In the genomic region with DNA sequence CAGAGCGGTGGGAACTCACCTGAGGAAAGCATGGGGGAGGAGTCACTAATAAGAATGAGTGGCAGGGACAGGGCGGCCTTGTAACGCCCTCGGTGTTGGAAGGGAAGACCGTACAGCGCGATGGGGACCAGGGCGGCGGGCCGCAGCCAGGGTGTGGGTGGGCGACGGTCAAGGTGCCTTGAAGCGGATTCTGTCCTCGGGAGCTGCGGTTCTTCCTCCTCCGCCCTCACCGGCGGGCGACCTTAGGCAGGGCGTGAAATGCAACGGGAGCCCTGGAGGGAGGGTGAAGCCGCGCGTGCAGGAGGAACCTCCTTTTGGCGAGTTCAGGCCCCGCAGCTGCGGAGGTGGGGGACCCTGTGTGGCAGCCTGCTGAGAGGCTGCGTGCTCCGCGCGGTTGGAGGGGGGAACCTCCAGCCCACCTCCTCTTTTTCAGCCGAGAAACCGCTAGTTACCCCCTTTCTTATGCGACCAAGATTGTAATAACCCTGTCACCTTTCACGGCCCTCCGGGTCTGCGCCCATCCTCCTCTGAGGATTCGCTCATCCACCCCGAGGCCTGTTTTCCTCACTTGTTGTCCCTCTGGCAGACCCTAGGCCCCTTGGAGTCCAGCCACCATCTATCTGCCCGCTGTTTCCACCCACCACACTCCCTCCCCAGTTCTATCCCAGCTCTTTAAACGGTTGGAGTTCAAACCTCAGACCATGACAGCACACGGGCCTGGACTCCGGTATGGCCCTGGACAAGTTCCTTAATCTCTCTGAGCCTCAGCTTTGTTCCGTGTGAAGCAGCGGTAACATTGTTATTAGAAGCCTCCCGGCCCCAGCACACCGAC, we compare ENCODE assay signal across 8 cellular contexts. TPM values are rescaled to one million over a fixed set of nuclear protein-coding genes. Genes with fewer than 3 reads are reported as not detected.
DNase-seq lines count a peak whose midpoint lies in the region; ATAC-seq and TF ChIP-seq lines count a peak whose summit lies in the region.

No MANE protein-coding gene starts in this region.

- DNase-seq in NCI-H1417 (lab: John Stamatoyannopoulos, UW) (peak in 2 of 3 experiments; percentile 79 to 86), NCI-H1417 treated with DMSO at 0.1 percent for 48 hours (lab: John Stamatoyannopoulos, UW) (no peak), GM23338 (ENCODE audit: low spot score) (peak; percentile 85), mucosa of descending colon (peak; percentile 66 to 80 (median 80)), vagina (ENCODE audit: extremely low spot score in 2 of 2) (no peak)
- DNase-seq in effector memory CD4-positive, alpha-beta T cell: peak in 1 of 3 donors; percentile 46

- H3K4me3 ChIP-seq in GM23338: peak overlapping the region; percentile 69
- H3K4me3 ChIP-seq in effector memory CD4-positive, alpha-beta T cell (ENCODE audit: insufficient read depth, low read depth, low read length, poor library complexity, severe bottlenecking): peak overlapping the region; percentile 81
- peak overlapping the region; percentile 30 for H3K4me3 ChIP-seq in mucosa of descending colon
- H3K4me3 ChIP-seq in vagina: peak overlapping the region; percentile 53 to 63

- H3K27ac ChIP-seq in GM23338 (ENCODE audit: low read depth) (peak overlapping the region; percentile 96), KOPT-K1 (ENCODE audit: low read depth, low read length, poor library complexity, severe bottlenecking) (peak overlapping the region; percentile 100), vagina (peak overlapping the region; percentile 80)
- H3K27ac ChIP-seq in effector memory CD4-positive, alpha-beta T cell (ENCODE audit: insufficient read depth, low read length, poor library complexity, severe bottlenecking): peak overlapping the region; percentile 84

- H3K4me1 Mint-ChIP-seq in GM23338: peaks cover 24% of the 10 kb centered on the region

- TF ChIP-seq POLR2A in vagina (IDR thresholded peaks at IDR 0.05): no peak

- H3K4me1 ChIP-seq in GM23338 (ENCODE audit: insufficient read depth) (peaks cover 5% of the 10 kb centered on the region; the same call in 1 of the 2 replicates), mucosa of descending colon (ENCODE audit: low read depth) (peaks cover 7% of the 10 kb centered on the region), vagina (peaks cover 7% of the 10 kb centered on the region)
- H3K4me1 ChIP-seq in effector memory CD4-positive, alpha-beta T cell (ENCODE audit: control insufficient read depth, insufficient read depth, low read length, poor library complexity, severe bottlenecking): peaks cover 4% of the 10 kb centered on the region

- H3K27me3 ChIP-seq in GM23338 (ENCODE audit: insufficient read depth) (no peaks in the 10 kb centered on the region), vagina (no peaks in the 10 kb centered on the region)
- H3K27me3 ChIP-seq in effector memory CD4-positive, alpha-beta T cell (replicated peaks; ENCODE audit: control insufficient read depth, insufficient read depth, low read length, poor library complexity, severe bottlenecking): no peaks in the 10 kb centered on the region

- H3K27ac Mint-ChIP-seq in GM23338: peak overlapping the region; percentile 100

- peaks cover 14% of the 10 kb centered on the region for H3K27me3 Mint-ChIP-seq in GM23338 (ENCODE audit: insufficient read depth, low read depth, poor library complexity)

- peaks cover 19% of the 10 kb centered on the region for H3K36me3 Mint-ChIP-seq in GM23338 (ENCODE audit: low read depth)

- intact Hi-C loops in mucosa of descending colon (cut with DNase I, micrococcal nuclease) (no loop called here), vagina (cut with DNase I) (no loop called here)

- peak overlapping the region; percentile 44 for H2AFZ ChIP-seq in GM23338

- peak overlapping the region; percentile 77 for H3K4me2 ChIP-seq in GM23338

- ATAC-seq in GM23338 (peak; percentile 79), SK-N-SH treated with all-trans-retinoic acid at 6 μM for 48 hours (peak; percentile 63), mucosa of descending colon (peak; percentile 81)

- H3K4me3 Mint-ChIP-seq in GM23338: peak overlapping the region; percentile 96

- TF ChIP-seq CTCF in GM23338 (conservative IDR thresholded peaks at IDR 0.05; ENCODE audit: low read depth in 2 of 2) (no peak), mucosa of descending colon (IDR thresholded peaks at IDR 0.05) (no peak), vagina (IDR thresholded peaks at IDR 0.05) (no peak)

- H3K9me3 ChIP-seq in KOPT-K1 (ENCODE audit: insufficient read depth, low read length, poor library complexity, severe bottlenecking): peaks cover 14% of the 10 kb centered on the region
- no peaks in the 10 kb centered on the region for H3K9me3 ChIP-seq in effector memory CD4-positive, alpha-beta T cell (ENCODE audit: control insufficient read depth, low read length)
- H3K9me3 ChIP-seq in mucosa of descending colon: no peaks in the 10 kb centered on the region
- no peaks in the 10 kb centered on the region for H3K9me3 ChIP-seq in vagina

- no peaks in the 10 kb centered on the region for H3K79me2 ChIP-seq in GM23338 (replicated peaks; ENCODE audit: insufficient read depth)

- H3K9me3 Mint-ChIP-seq in GM23338: peaks cover 21% of the 10 kb centered on the region

- no peaks in the 10 kb centered on the region for H3K9me2 ChIP-seq in GM23338 (ENCODE audit: insufficient read depth)

- no peaks in the 10 kb centered on the region for H3F3A ChIP-seq in GM23338 (replicated peaks; ENCODE audit: low read depth)

- H3K36me3 ChIP-seq in GM23338 (ENCODE audit: insufficient read depth) (no peaks in the 10 kb centered on the region), KOPT-K1 (ENCODE audit: insufficient read depth, low read length) (no peaks in the 10 kb centered on the region; the same call in 1 of the 2 replicates), mucosa of descending colon (ENCODE audit: low read depth) (no peaks in the 10 kb centered on the region), vagina (no peaks in the 10 kb centered on the region)
- H3K36me3 ChIP-seq in effector memory CD4-positive, alpha-beta T cell (ENCODE audit: control insufficient read depth, insufficient read depth, low read length): no peaks in the 10 kb centered on the region

- no peaks in the 10 kb centered on the region for H4K20me1 ChIP-seq in GM23338 (replicated peaks; ENCODE audit: insufficient read depth)

TF ChIP-seq in GM23338, 12 proteins besides CTCF, POLR2A, EP300 and RAD21:
- TF ChIP-seq EZH2 (IDR thresholded peaks at IDR 0.05; ENCODE audit: low read depth, unreplicated experiment) (no peak), EZH2phosphoT487 (IDR thresholded peaks at IDR 0.05; ENCODE audit: unreplicated experiment) (no peak), STAT1 (IDR thresholded peaks at IDR 0.05; ENCODE audit: unreplicated experiment) (no peak), POLR2AphosphoS5 (IDR thresholded peaks at IDR 0.05; ENCODE audit: low read depth) (no peak), JUNB (IDR thresholded peaks at IDR 0.05; ENCODE audit: unreplicated experiment) (no peak)

TF ChIP-seq in SK-N-SH treated with all-trans-retinoic acid at 6 μM for 48 hours, 23 proteins besides CTCF, POLR2A, EP300 and RAD21:
- no peak for TF ChIP-seq TOX (CRISPR knock-in tag; IDR thresholded peaks at IDR 0.05; ENCODE audit: borderline replicate concordance)
TF ChIP-seq in SK-N-SH treated with all-trans-retinoic acid at 6 μM for 48 hours: peak in this region for 0.

RNA-seq across cellular contexts. Expression of gene RNU2-63P, which starts 0.8 kb away (rescaled TPM):
- not detected in 2 replicates for total RNA-seq in GM23338 (2014; rRNA removed; shearing (Covaris generic))
- polyA plus RNA-seq in GM23338 (2016; fragmentation: Nextera tagmentation; extraction: Ambion mirVana): 2.0 and 2.8 TPM in 2 replicates
- total RNA-seq in mucosa of descending colon (1 to 10 TPM; 2.9 to 4.7 (median 2.9) TPM), vagina (not detected)

RNA-seq across cellular contexts. Expression of gene KRCC1, which starts 38.4 kb away (rescaled TPM):
- total RNA-seq in GM23338 (2014; rRNA removed; shearing (Covaris generic)): 10.3 and 10.5 TPM in 2 replicates
- polyA plus RNA-seq in GM23338 (2016; fragmentation: Nextera tagmentation; extraction: Ambion mirVana): 12.5 and 12.8 TPM in 2 replicates
- total RNA-seq in mucosa of descending colon (10 to 100 TPM; 37.2 to 41.5 (median 40.7) TPM), vagina (24.3 TPM)

RNA-seq across cellular contexts. Expression of gene SMYD1, which starts 50.5 kb away (rescaled TPM):
- total RNA-seq in GM23338 (2014; rRNA removed; shearing (Covaris generic)): 0.07 TPM in 1 of 2 replicates, not detected in the other
- 0.35 TPM in 1 of 2 replicates, not detected in the other for polyA plus RNA-seq in GM23338 (2016; fragmentation: Nextera tagmentation; extraction: Ambion mirVana)
- total RNA-seq in mucosa of descending colon (10 to 100 TPM in 1 of 3 donors, 1 to 10 TPM in 1, not detected in 1; 1.0 to 10.7 TPM), vagina (not detected)

Comparison
In these comparisons a context has a peak if more than half of its experiments do, and no peak if none do; other contexts are left out.
1. DNase-seq: peak in NCI-H1417 (2 of 3), GM23338 (single experiment) and mucosa of descending colon (3 of 3); none in NCI-H1417 treated with DMSO at 0.1 percent for 48 hours (single experiment) and vagina (0 of 2).
2. H3K4me3 ChIP-seq: peak in every context shown above with its lines; median percentile 81 in effector memory CD4-positive, alpha-beta T cell; 69 in GM23338; 58 in vagina; 30 in mucosa of descending colon.
3. Peak in every context shown above with its lines, with median percentiles within 50 percentile points of each other: ATAC-seq and H3K27ac ChIP-seq.